Comparison of ENCODE assay signal across 1 cellular context in genomic region chr19:8389891-8390616, GRCh38.
TF ChIP-seq lines count a peak whose summit lies in the region.

Gene RAB11B (plus strand): TSS chr19:8390360. CDS start chr19:8390417, 57 bp downstream.

TF ChIP-seq in HepG2, 621 proteins besides CTCF, POLR2A, EP300 and RAD21 (continued from another document):
- TF ChIP-seq SP1 (IDR thresholded peaks at IDR 0.05) (peak; percentile 61; the same call in 1 of the 2 replicates), SP1 (CRISPR knock-in tag; IDR thresholded peaks at IDR 0.05) (peak; percentile 89), NFYC (CRISPR knock-in tag; IDR thresholded peaks at IDR 0.05) (peak; percentile 99), PHF8 (CRISPR knock-in tag; IDR thresholded peaks at IDR 0.05) (peak; percentile 64), ATM (IDR thresholded peaks at IDR 0.05; ENCODE audit: borderline replicate concordance) (no peak), IKZF4 (CRISPR knock-in tag; IDR thresholded peaks at IDR 0.05; ENCODE audit: borderline replicate concordance, low read depth, not compliant biosample characterization) (peak; percentile 55), ZNF510 (CRISPR knock-in tag; IDR thresholded peaks at IDR 0.05; ENCODE audit: low read depth) (no peak), ATRX (CRISPR knock-in tag; IDR thresholded peaks at IDR 0.05; ENCODE audit: borderline replicate concordance) (no peak), RARG (CRISPR knock-in tag; IDR thresholded peaks at IDR 0.05; ENCODE audit: low read depth) (no peak), MTF1 (CRISPR knock-in tag; IDR thresholded peaks at IDR 0.05) (no peak), TGIF2 (CRISPR knock-in tag; IDR thresholded peaks at IDR 0.05) (peak; percentile 38; the same call in 1 of the 2 replicates), PHF20 (CRISPR knock-in tag; IDR thresholded peaks at IDR 0.05) (no peak), XRCC5 (optimal IDR thresholded peaks at IDR 0.05; ENCODE audit: low read length) (peak; percentile 71), ESRRA (CRISPR knock-in tag; IDR thresholded peaks at IDR 0.05; ENCODE audit: low read depth) (0 out of 2 replicates have a peak, but pooled peaks have one; percentile 4), PCBP1 (IDR thresholded peaks at IDR 0.05; ENCODE audit: borderline replicate concordance, low read depth, low read length) (no peak), POGZ (CRISPR knock-in tag; IDR thresholded peaks at IDR 0.05) (peak; percentile 4; the same call in 1 of the 2 replicates), ZNF619 (CRISPR knock-in tag; IDR thresholded peaks at IDR 0.05) (0 out of 2 replicates have a peak, but pooled peaks have one; percentile 56), ISL2 (CRISPR knock-in tag; IDR thresholded peaks at IDR 0.05) (no peak), KLF15 (CRISPR knock-in tag; IDR thresholded peaks at IDR 0.05; ENCODE audit: borderline replicate concordance) (peak; percentile 27; the same call in 1 of the 2 replicates), PAX8 (CRISPR knock-in tag; IDR thresholded peaks at IDR 0.05; ENCODE audit: borderline replicate concordance) (peak; percentile 89; the same call in 1 of the 2 replicates), ZNF331 (CRISPR knock-in tag; IDR thresholded peaks at IDR 0.05) (0 out of 2 replicates have a peak, but pooled peaks have one; percentile 27), NKX3-1 (CRISPR knock-in tag; IDR thresholded peaks at IDR 0.05) (no peak), FOXA1 (IDR thresholded peaks at IDR 0.05) (no peak), FOXA1 (CRISPR knock-in tag; IDR thresholded peaks at IDR 0.05) (no peak), ZBTB21 (CRISPR knock-in tag; IDR thresholded peaks at IDR 0.05) (peak; percentile 99), HOXD1 (CRISPR knock-in tag; IDR thresholded peaks at IDR 0.05) (0 out of 2 replicates have a peak, but pooled peaks have one; percentile 29), ZNF17 (CRISPR knock-in tag; IDR thresholded peaks at IDR 0.05) (no peak), MBNL3 (CRISPR knock-in tag; conservative IDR thresholded peaks at IDR 0.05) (no peak), HES4 (CRISPR knock-in tag; IDR thresholded peaks at IDR 0.05; ENCODE audit: borderline replicate concordance) (peak; percentile 85; the same call in 1 of the 2 replicates), ZFX (CRISPR knock-in tag; IDR thresholded peaks at IDR 0.05; ENCODE audit: low read depth) (peak; percentile 67), NAIF1 (CRISPR knock-in tag; IDR thresholded peaks at IDR 0.05; ENCODE audit: borderline replicate concordance) (no peak), HOXA3 (CRISPR knock-in tag; IDR thresholded peaks at IDR 0.05) (peak; percentile 99), ZNF598 (CRISPR knock-in tag; IDR thresholded peaks at IDR 0.05; ENCODE audit: borderline replicate concordance) (no peak), CHD4 (IDR thresholded peaks at IDR 0.05; ENCODE audit: borderline replicate concordance, low read length) (no peak), NR2F6 (IDR thresholded peaks at IDR 0.05) (peak; percentile 59; the same call in 1 of the 2 replicates), NR2F6 (CRISPR knock-in tag; IDR thresholded peaks at IDR 0.05) (peak; percentile 70), POLR2G (IDR thresholded peaks at IDR 0.05; ENCODE audit: low read depth, low read length) (peak; percentile 79), ZNF441 (CRISPR knock-in tag; IDR thresholded peaks at IDR 0.05; ENCODE audit: borderline replicate concordance) (peak; percentile 59; the same call in 1 of the 2 replicates), ZFP91 (CRISPR knock-in tag; IDR thresholded peaks at IDR 0.05; ENCODE audit: borderline replicate concordance) (0 out of 2 replicates have a peak, but pooled peaks have one; percentile 18), SOX13 (IDR thresholded peaks at IDR 0.05) (no peak), SOX13 (CRISPR knock-in tag; conservative IDR thresholded peaks at IDR 0.05 in 1 of 2, IDR thresholded peaks at IDR 0.05 in 1 of 2) (no peak), TMF1 (CRISPR knock-in tag; IDR thresholded peaks at IDR 0.05; ENCODE audit: low read depth) (peak; percentile 39; the same call in 1 of the 2 replicates)
- TF ChIP-seq, protein P1, sequence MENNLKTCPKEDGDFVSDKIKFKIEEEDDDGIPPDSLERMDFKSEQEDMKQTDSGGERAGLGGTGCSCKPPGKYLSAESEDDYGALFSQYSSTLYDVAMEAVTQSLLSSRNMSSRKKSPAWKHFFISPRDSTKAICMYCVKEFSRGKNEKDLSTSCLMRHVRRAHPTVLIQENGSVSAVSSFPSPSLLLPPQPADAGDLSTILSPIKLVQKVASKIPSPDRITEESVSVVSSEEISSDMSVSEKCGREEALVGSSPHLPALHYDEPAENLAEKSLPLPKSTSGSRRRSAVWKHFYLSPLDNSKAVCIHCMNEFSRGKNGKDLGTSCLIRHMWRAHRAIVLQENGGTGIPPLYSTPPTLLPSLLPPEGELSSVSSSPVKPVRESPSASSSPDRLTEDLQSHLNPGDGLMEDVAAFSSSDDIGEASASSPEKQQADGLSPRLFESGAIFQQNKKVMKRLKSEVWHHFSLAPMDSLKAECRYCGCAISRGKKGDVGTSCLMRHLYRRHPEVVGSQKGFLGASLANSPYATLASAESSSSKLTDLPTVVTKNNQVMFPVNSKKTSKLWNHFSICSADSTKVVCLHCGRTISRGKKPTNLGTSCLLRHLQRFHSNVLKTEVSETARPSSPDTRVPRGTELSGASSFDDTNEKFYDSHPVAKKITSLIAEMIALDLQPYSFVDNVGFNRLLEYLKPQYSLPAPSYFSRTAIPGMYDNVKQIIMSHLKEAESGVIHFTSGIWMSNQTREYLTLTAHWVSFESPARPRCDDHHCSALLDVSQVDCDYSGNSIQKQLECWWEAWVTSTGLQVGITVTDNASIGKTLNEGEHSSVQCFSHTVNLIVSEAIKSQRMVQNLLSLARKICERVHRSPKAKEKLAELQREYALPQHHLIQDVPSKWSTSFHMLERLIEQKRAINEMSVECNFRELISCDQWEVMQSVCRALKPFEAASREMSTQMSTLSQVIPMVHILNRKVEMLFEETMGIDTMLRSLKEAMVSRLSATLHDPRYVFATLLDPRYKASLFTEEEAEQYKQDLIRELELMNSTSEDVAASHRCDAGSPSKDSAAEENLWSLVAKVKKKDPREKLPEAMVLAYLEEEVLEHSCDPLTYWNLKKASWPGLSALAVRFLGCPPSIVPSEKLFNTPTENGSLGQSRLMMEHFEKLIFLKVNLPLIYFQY (CRISPR knock-in tag; IDR thresholded peaks at IDR 0.05; ENCODE audit: borderline replicate concordance) = 0 out of 2 replicates have a peak, but pooled peaks have one; percentile 10
- TF ChIP-seq, protein P2, sequence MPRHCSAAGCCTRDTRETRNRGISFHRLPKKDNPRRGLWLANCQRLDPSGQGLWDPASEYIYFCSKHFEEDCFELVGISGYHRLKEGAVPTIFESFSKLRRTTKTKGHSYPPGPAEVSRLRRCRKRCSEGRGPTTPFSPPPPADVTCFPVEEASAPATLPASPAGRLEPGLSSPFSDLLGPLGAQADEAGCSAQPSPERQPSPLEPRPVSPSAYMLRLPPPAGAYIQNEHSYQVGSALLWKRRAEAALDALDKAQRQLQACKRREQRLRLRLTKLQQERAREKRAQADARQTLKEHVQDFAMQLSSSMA (CRISPR knock-in tag; IDR thresholded peaks at IDR 0.05) = no peak
- TF ChIP-seq, protein P3, sequence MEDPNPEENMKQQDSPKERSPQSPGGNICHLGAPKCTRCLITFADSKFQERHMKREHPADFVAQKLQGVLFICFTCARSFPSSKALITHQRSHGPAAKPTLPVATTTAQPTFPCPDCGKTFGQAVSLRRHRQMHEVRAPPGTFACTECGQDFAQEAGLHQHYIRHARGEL (CRISPR knock-in tag; IDR thresholded peaks at IDR 0.05) = no peak
- TF ChIP-seq, protein P4, sequence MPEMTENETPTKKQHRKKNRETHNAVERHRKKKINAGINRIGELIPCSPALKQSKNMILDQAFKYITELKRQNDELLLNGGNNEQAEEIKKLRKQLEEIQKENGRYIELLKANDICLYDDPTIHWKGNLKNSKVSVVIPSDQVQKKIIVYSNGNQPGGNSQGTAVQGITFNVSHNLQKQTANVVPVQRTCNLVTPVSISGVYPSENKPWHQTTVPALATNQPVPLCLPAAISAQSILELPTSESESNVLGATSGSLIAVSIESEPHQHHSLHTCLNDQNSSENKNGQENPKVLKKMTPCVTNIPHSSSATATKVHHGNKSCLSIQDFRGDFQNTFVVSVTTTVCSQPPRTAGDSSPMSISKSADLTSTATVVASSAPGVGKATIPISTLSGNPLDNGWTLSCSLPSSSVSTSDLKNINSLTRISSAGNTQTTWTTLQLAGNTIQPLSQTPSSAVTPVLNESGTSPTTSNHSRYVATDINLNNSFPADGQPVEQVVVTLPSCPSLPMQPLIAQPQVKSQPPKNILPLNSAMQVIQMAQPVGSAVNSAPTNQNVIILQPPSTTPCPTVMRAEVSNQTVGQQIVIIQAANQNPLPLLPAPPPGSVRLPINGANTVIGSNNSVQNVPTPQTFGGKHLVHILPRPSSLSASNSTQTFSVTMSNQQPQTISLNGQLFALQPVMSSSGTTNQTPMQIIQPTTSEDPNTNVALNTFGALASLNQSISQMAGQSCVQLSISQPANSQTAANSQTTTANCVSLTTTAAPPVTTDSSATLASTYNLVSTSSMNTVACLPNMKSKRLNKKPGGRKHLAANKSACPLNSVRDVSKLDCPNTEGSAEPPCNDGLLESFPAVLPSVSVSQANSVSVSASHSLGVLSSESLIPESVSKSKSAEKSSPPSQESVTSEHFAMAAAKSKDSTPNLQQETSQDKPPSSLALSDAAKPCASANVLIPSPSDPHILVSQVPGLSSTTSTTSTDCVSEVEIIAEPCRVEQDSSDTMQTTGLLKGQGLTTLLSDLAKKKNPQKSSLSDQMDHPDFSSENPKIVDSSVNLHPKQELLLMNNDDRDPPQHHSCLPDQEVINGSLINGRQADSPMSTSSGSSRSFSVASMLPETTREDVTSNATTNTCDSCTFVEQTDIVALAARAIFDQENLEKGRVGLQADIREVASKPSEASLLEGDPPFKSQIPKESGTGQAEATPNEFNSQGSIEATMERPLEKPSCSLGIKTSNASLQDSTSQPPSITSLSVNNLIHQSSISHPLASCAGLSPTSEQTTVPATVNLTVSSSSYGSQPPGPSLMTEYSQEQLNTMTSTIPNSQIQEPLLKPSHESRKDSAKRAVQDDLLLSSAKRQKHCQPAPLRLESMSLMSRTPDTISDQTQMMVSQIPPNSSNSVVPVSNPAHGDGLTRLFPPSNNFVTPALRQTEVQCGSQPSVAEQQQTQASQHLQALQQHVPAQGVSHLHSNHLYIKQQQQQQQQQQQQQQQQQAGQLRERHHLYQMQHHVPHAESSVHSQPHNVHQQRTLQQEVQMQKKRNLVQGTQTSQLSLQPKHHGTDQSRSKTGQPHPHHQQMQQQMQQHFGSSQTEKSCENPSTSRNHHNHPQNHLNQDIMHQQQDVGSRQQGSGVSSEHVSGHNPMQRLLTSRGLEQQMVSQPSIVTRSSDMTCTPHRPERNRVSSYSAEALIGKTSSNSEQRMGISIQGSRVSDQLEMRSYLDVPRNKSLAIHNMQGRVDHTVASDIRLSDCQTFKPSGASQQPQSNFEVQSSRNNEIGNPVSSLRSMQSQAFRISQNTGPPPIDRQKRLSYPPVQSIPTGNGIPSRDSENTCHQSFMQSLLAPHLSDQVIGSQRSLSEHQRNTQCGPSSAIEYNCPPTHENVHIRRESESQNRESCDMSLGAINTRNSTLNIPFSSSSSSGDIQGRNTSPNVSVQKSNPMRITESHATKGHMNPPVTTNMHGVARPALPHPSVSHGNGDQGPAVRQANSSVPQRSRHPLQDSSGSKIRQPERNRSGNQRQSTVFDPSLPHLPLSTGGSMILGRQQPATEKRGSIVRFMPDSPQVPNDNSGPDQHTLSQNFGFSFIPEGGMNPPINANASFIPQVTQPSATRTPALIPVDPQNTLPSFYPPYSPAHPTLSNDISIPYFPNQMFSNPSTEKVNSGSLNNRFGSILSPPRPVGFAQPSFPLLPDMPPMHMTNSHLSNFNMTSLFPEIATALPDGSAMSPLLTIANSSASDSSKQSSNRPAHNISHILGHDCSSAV (CRISPR knock-in tag; IDR thresholded peaks at IDR 0.05; ENCODE audit: borderline replicate concordance) = no peak
TF ChIP-seq in HepG2: peak in this region for 142.
